Comparison of ENCODE assay signal across 24 cellular contexts in genomic region chr18:998976-999375, GRCh38.
DNase-seq lines count a peak whose midpoint lies in the region; ATAC-seq and TF ChIP-seq lines count a peak whose summit lies in the region.
"Had no signal": no experiment of that assay in that cellular context is flagged by ENCODE, and none has a peak within 500 bp of the region (broad histone marks: within the 10 kb centered on the region; RNA-seq: fewer than 3 reads in every experiment).

No MANE protein-coding gene starts in this region.

- no peaks in the 10 kb centered on the region for H3K36me3 ChIP-seq in upper lobe of left lung
- H3K36me3 ChIP-seq: BLaER1 treated with 17β-estradiol and CSF1 and Interleukin-3, amounts not matched to agents 10 nM and 100 nM had no signal

- no peak for ATAC-seq in upper lobe of left lung (ENCODE audit: low FRiP score in 2 of 2)
- ATAC-seq in activated T-cell treated with anti-CD3 and anti-CD28 coated beads, Interleukin-2, amount 50 U/mL, for 4 hours = no peak
- no peak for ATAC-seq in HG03095 (IDR thresholded peaks at IDR 0.05; ENCODE audit: unreplicated experiment)

- 65 to 73% methylated on average over 5 of the region's 5 CpGs for WGBS in upper lobe of left lung, 2 donors

- no peaks in the 10 kb centered on the region for H3K9me3 ChIP-seq in upper lobe of left lung
- H3K9me3 ChIP-seq: Caco-2, SK-N-SH had no signal

- no peaks in the 10 kb centered on the region for H3K4me1 ChIP-seq in upper lobe of left lung
- H3K4me1 ChIP-seq: BLaER1 treated with 17β-estradiol and CSF1 and Interleukin-3, amounts not matched to agents 10 nM and 100 nM; Caco-2 had no signal

- peaks cover 12% of the 10 kb centered on the region for H3K4me1 Mint-ChIP-seq in glutamatergic neuron (ENCODE audit: low read depth, unreplicated experiment)
- H3K4me1 Mint-ChIP-seq in activated naive CD8-positive, alpha-beta T cell treated with anti-CD3 and anti-CD28 coated beads for 36 hours = no peaks in the 10 kb centered on the region
- no peaks in the 10 kb centered on the region for H3K4me1 Mint-ChIP-seq in activated T-cell treated with anti-CD3 and anti-CD28 coated beads, Interleukin-2, amount 50 U/mL, for 4 hours (ENCODE audit: low read depth)
- H3K4me1 Mint-ChIP-seq: CD4-positive, alpha-beta memory T cell had no signal

- H3K36me3 Mint-ChIP-seq in glutamatergic neuron (ENCODE audit: unreplicated experiment) = peaks cover 6% of the 10 kb centered on the region
- H3K36me3 Mint-ChIP-seq in activated naive CD8-positive, alpha-beta T cell treated with anti-CD3 and anti-CD28 coated beads for 36 hours = peaks cover 2% of the 10 kb centered on the region
- H3K36me3 Mint-ChIP-seq in activated T-cell treated with anti-CD3 and anti-CD28 coated beads, Interleukin-2, amount 50 U/mL, for 4 hours (ENCODE audit: insufficient read depth) = no peaks in the 10 kb centered on the region
- H3K36me3 Mint-ChIP-seq: CD4-positive, alpha-beta memory T cell had no signal

- no peak for TF ChIP-seq CTCF in glutamatergic neuron (IDR thresholded peaks at IDR 0.05; ENCODE audit: partially characterized antibody, unreplicated experiment)
- no peak for TF ChIP-seq CTCF in upper lobe of left lung (IDR thresholded peaks at IDR 0.05)

- no peak overlapping the region for H3K4me3 Mint-ChIP-seq in glutamatergic neuron (ENCODE audit: unreplicated experiment)
- no peak overlapping the region for H3K4me3 Mint-ChIP-seq in activated naive CD8-positive, alpha-beta T cell treated with anti-CD3 and anti-CD28 coated beads for 36 hours
- no peak overlapping the region for H3K4me3 Mint-ChIP-seq in activated T-cell treated with anti-CD3 and anti-CD28 coated beads, Interleukin-2, amount 50 U/mL, for 4 hours
- H3K4me3 Mint-ChIP-seq: CD4-positive, alpha-beta memory T cell had no signal

- H3K4me3 ChIP-seq in upper lobe of left lung = no peak overlapping the region
- H3K4me3 ChIP-seq: BLaER1 treated with 17β-estradiol and CSF1 and Interleukin-3, amounts not matched to agents 10 nM and 100 nM had no signal

- H3K27me3 Mint-ChIP-seq in glutamatergic neuron (ENCODE audit: unreplicated experiment) = no peaks in the 10 kb centered on the region
- H3K27me3 Mint-ChIP-seq in activated naive CD8-positive, alpha-beta T cell treated with anti-CD3 and anti-CD28 coated beads for 36 hours = peaks cover 5% of the 10 kb centered on the region
- peaks cover 3% of the 10 kb centered on the region for H3K27me3 Mint-ChIP-seq in activated T-cell treated with anti-CD3 and anti-CD28 coated beads, Interleukin-2, amount 50 U/mL, for 4 hours (ENCODE audit: low read depth)

- H3K9me3 Mint-ChIP-seq in glutamatergic neuron (ENCODE audit: unreplicated experiment) = peaks cover 4% of the 10 kb centered on the region
- H3K9me3 Mint-ChIP-seq in activated naive CD8-positive, alpha-beta T cell treated with anti-CD3 and anti-CD28 coated beads for 36 hours = peaks cover 7% of the 10 kb centered on the region
- peaks cover 9% of the 10 kb centered on the region for H3K9me3 Mint-ChIP-seq in activated T-cell treated with anti-CD3 and anti-CD28 coated beads, Interleukin-2, amount 50 U/mL, for 4 hours

- no peak for TF ChIP-seq EP300 in upper lobe of left lung (IDR thresholded peaks at IDR 0.05)

- H3K27ac Mint-ChIP-seq in glutamatergic neuron (ENCODE audit: unreplicated experiment) = peak overlapping the region; percentile 57
- H3K27ac Mint-ChIP-seq in activated naive CD8-positive, alpha-beta T cell treated with anti-CD3 and anti-CD28 coated beads for 36 hours = no peak overlapping the region
- H3K27ac Mint-ChIP-seq: CD4-positive, alpha-beta memory T cell had no signal

- no peaks in the 10 kb centered on the region for H3K27me3 ChIP-seq in upper lobe of left lung
- H3K27me3 ChIP-seq: BLaER1 treated with 17β-estradiol and CSF1 and Interleukin-3, amounts not matched to agents 10 nM and 100 nM had no signal

- DNase-seq in NCI-H146 (lab: John Stamatoyannopoulos, UW) (peak; percentile 13), NCI-H146 treated with DMSO at 0.1 percent for 48 hours (lab: John Stamatoyannopoulos, UW; ENCODE audit: unreplicated experiment) (no peak), NCI-H2171 (lab: John Stamatoyannopoulos, UW) (peak; percentile 4), glutamatergic neuron (no peak), upper lobe of left lung (no peak)
- DNase-seq in activated naive CD8-positive, alpha-beta T cell treated with anti-CD3 and anti-CD28 coated beads for 36 hours = no peak
- DNase-seq in activated T-cell treated with anti-CD3 and anti-CD28 coated beads, Interleukin-2, amount 50 U/mL, for 4 hours = no peak
- DNase-seq: ACHN; Caco-2; CD4-positive, alpha-beta memory T cell; DMS 273 treated with DMSO at 0.1 percent for 48 hours; DMS79 treated with DMSO at 0.1 percent for 48 hours; GDM1; Kasumi-1; NCI-H187; NCI-H2107; NCI-H345; NCI-H524; RPMI8226; SIG-M5; SK-N-SH had no signal

- no peak overlapping the region for H3K27ac ChIP-seq in upper lobe of left lung
- H3K27ac ChIP-seq: 22Rv1; BLaER1 treated with 17β-estradiol and CSF1 and Interleukin-3, amounts not matched to agents 10 nM and 100 nM had no signal

- no peak for TF ChIP-seq POLR2A in upper lobe of left lung (IDR thresholded peaks at IDR 0.05)

Comparison
In these comparisons a context has a peak if more than half of its experiments do, and no peak if none do; other contexts are left out.
1. DNase-seq: peak in NCI-H146 (single experiment) and NCI-H2171 (single experiment); none in NCI-H146 treated with DMSO at 0.1 percent for 48 hours (single experiment), glutamatergic neuron (single experiment), activated naive CD8-positive, alpha-beta T cell treated with anti-CD3 and anti-CD28 coated beads for 36 hours (single experiment), upper lobe of left lung (0 of 2) and activated T-cell treated with anti-CD3 and anti-CD28 coated beads, Interleukin-2, amount 50 U/mL, for 4 hours (single experiment).